12 cellular contexts compared by ENCODE assay signal in the genomic region with DNA sequence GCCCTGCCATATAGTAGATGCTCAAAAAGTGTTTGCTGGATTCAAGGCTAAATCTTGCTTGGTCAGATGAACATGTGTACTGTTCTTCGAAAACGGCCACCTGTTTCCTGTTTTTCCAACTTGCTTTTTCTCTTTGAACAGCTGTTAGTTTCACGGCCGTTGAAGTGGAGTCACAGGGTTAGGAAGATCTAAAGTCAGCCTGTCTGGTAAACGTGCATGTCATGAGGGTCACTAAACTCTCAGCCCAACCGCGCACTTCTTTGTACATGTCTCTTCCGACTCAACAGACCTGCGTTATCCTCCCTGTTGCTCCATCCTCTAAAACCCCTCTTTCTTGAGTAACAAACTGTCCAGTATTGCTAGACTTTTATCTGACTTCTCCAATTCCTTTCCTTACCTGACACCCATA.
DNase-seq lines count a peak whose midpoint lies in the region; ATAC-seq and TF ChIP-seq lines count a peak whose summit lies in the region.
"Had no signal": no experiment of that assay in that cellular context is flagged by ENCODE, and none has a peak within 500 bp of the region (broad histone marks: within the 10 kb centered on the region; RNA-seq: fewer than 3 reads in every experiment).

No MANE protein-coding gene starts in this region.

- peak; percentile 57 for DNase-seq in GM06990 (ENCODE audit: extremely low read depth, insufficient read length)
- no peak for DNase-seq in left cardiac atrium
- DNase-seq in activated gamma-delta T cell (lab: John Stamatoyannopoulos, UW), result no peak
- DNase-seq in activated T-cell treated with anti-CD3 and anti-CD28 coated beads, Interleukin-2, amount 50 U/mL, for 72 hours, result no peak
- no peak for DNase-seq in NK-92 (lab: John Stamatoyannopoulos, UW; ENCODE audit: unreplicated experiment)
- no peak for DNase-seq in NCI-H2107 (lab: John Stamatoyannopoulos, UW)
- DNase-seq: activated T-cell treated with anti-CD3 and anti-CD28 coated beads, Interleukin-2, amount 50 U/mL, for 1 hour; NCI-H1092 had no signal

- peaks cover 35% of the 10 kb centered on the region for H3K4me1 Mint-ChIP-seq in activated T-cell treated with anti-CD3 and anti-CD28 coated beads, Interleukin-2, amount 50 U/mL, for 72 hours (ENCODE audit: low read depth)

- no peaks in the 10 kb centered on the region for H3K36me3 Mint-ChIP-seq in activated T-cell treated with anti-CD3 and anti-CD28 coated beads, Interleukin-2, amount 50 U/mL, for 72 hours (ENCODE audit: insufficient read depth in 2 of 2)

- no peaks in the 10 kb centered on the region for H3K36me3 ChIP-seq in GM06990 (ENCODE audit: control insufficient read depth, insufficient read depth, low read length)
- H3K36me3 ChIP-seq: upper lobe of left lung had no signal

- ATAC-seq in GM19467 (IDR thresholded peaks at IDR 0.05; ENCODE audit: unreplicated experiment) (peak; percentile 66), HG03442 (IDR thresholded peaks at IDR 0.05; ENCODE audit: unreplicated experiment) (peak; percentile 40), left cardiac atrium (peak; percentile 22 to 51)
- no peak for ATAC-seq in activated T-cell treated with anti-CD3 and anti-CD28 coated beads, Interleukin-2, amount 50 U/mL, for 72 hours (replicated peaks in 1 of 2)

- intact Hi-C loops in left cardiac atrium (cut with DNase I), result no loop called here

- H3K4me3 ChIP-seq in GM06990 (replicated peaks; ENCODE audit: low read depth, low read length), result no peak overlapping the region
- H3K4me3 ChIP-seq: skin epidermis, upper lobe of left lung had no signal

- no peaks in the 10 kb centered on the region for H3K27me3 ChIP-seq in GM06990 (replicated peaks; ENCODE audit: control insufficient read depth, insufficient read depth, low read length)
- H3K27me3 ChIP-seq: upper lobe of left lung had no signal

- peaks cover 0 to 1% of the 10 kb centered on the region in 2 donors for H3K9me3 Mint-ChIP-seq in activated T-cell treated with anti-CD3 and anti-CD28 coated beads, Interleukin-2, amount 50 U/mL, for 72 hours

- no peak overlapping the region for H3K4me3 Mint-ChIP-seq in activated T-cell treated with anti-CD3 and anti-CD28 coated beads, Interleukin-2, amount 50 U/mL, for 72 hours

- no peak for TF ChIP-seq CTCF in GM06990 (IDR thresholded peaks at IDR 0.05; ENCODE audit: insufficient read depth, low read length, poor library complexity, severe bottlenecking)

- no peaks in the 10 kb centered on the region for H3K27me3 Mint-ChIP-seq in activated T-cell treated with anti-CD3 and anti-CD28 coated beads, Interleukin-2, amount 50 U/mL, for 72 hours (ENCODE audit: low read depth)

- no peak overlapping the region for H3K27ac Mint-ChIP-seq in activated T-cell treated with anti-CD3 and anti-CD28 coated beads, Interleukin-2, amount 50 U/mL, for 72 hours

Comparison
In these comparisons a context has a peak if more than half of its experiments do, and no peak if none do; other contexts are left out.
1. ATAC-seq: peak in GM19467 (single experiment), HG03442 (single experiment) and left cardiac atrium (2 of 2); none in activated T-cell treated with anti-CD3 and anti-CD28 coated beads, Interleukin-2, amount 50 U/mL, for 72 hours (0 of 2).